ENCODE assay signal across 19 cellular contexts in the genomic region with DNA sequence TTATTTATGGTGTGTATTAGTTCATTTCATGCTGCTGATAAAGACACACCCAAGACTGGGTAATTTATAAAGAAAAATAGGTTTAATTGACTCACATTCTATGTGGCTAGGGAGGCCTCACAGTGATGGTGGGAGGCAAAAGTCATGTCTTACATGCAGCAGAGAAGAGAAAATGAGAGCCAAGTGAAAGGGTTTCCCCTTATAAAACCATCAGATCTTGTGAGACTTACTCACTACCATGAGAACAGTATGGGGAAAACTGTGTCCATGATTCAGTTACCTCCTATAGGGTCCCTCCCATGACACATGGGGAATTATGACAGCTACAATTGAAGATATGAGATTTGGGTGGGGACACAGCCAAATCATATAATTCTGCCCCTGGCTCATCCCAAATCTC.
DNase-seq lines count a peak whose midpoint lies in the region; ATAC-seq and TF ChIP-seq lines count a peak whose summit lies in the region.
"Had no signal": no experiment of that assay in that cellular context is flagged by ENCODE, and none has a peak within 500 bp of the region (broad histone marks: within the 10 kb centered on the region; RNA-seq: fewer than 3 reads in every experiment).

No MANE protein-coding gene starts in this region.

- POLR2A ChIA-PET in activated CD8-positive, alpha-beta T cell treated with anti-CD3 and anti-CD28 coated beads for 36 hours (lab: Charles Lee): no interaction called here
- POLR2A ChIA-PET in activated CD8-positive, alpha-beta T cell treated with anti-CD3 and anti-CD28 coated beads, Interleukin-2, amount 10 ng/mL, durations not matched to agents 7 days and 5 days (lab: Charles Lee): no interaction called here

- H3K27ac Mint-ChIP-seq in activated CD8-positive, alpha-beta T cell treated with anti-CD3 and anti-CD28 coated beads for 36 hours: peak overlapping the region; percentile 86
- no peak overlapping the region for H3K27ac Mint-ChIP-seq in activated CD8-positive, alpha-beta T cell treated with anti-CD3 and anti-CD28 coated beads, Interleukin-2, amount 10 ng/mL, durations not matched to agents 7 days and 5 days
- H3K27ac Mint-ChIP-seq in activated T-cell treated with anti-CD3 and anti-CD28 coated beads, Interleukin-2, amount 50 U/mL, for 72 hours: peak overlapping the region; percentile 31
- H3K27ac Mint-ChIP-seq: CD4-positive, alpha-beta T cell; H9 had no signal

- peaks cover 52% of the 10 kb centered on the region for H3K9me3 Mint-ChIP-seq in activated CD8-positive, alpha-beta T cell treated with anti-CD3 and anti-CD28 coated beads for 36 hours
- H3K9me3 Mint-ChIP-seq in activated CD8-positive, alpha-beta T cell treated with anti-CD3 and anti-CD28 coated beads, Interleukin-2, amount 10 ng/mL, durations not matched to agents 7 days and 5 days (ENCODE audit: insufficient read depth): peaks cover 4% of the 10 kb centered on the region
- peaks cover 17% of the 10 kb centered on the region in 2 donors for H3K9me3 Mint-ChIP-seq in activated T-cell treated with anti-CD3 and anti-CD28 coated beads, Interleukin-2, amount 50 U/mL, for 72 hours

- intact Hi-C loops in activated CD8-positive, alpha-beta T cell treated with anti-CD3 and anti-CD28 coated beads for 36 hours (cut with micrococcal nuclease): no loop called here

- H3K4me1 Mint-ChIP-seq in activated CD8-positive, alpha-beta T cell treated with anti-CD3 and anti-CD28 coated beads for 36 hours (ENCODE audit: low read depth): peaks cover 60% of the 10 kb centered on the region
- H3K4me1 Mint-ChIP-seq in activated CD8-positive, alpha-beta T cell treated with anti-CD3 and anti-CD28 coated beads, Interleukin-2, amount 10 ng/mL, durations not matched to agents 7 days and 5 days (ENCODE audit: low read depth): peaks cover 20% of the 10 kb centered on the region
- peaks cover 63% of the 10 kb centered on the region for H3K4me1 Mint-ChIP-seq in activated T-cell treated with anti-CD3 and anti-CD28 coated beads, Interleukin-2, amount 50 U/mL, for 72 hours (ENCODE audit: low read depth)

- no peak for TF ChIP-seq CTCF in activated CD8-positive, alpha-beta T cell treated with anti-CD3 and anti-CD28 coated beads for 36 hours (IDR thresholded peaks at IDR 0.05)

- H3K27me3 Mint-ChIP-seq in activated CD8-positive, alpha-beta T cell treated with anti-CD3 and anti-CD28 coated beads for 36 hours: no peaks in the 10 kb centered on the region
- H3K27me3 Mint-ChIP-seq in activated CD8-positive, alpha-beta T cell treated with anti-CD3 and anti-CD28 coated beads, Interleukin-2, amount 10 ng/mL, durations not matched to agents 7 days and 5 days (ENCODE audit: low read depth): no peaks in the 10 kb centered on the region
- no peaks in the 10 kb centered on the region for H3K27me3 Mint-ChIP-seq in activated T-cell treated with anti-CD3 and anti-CD28 coated beads, Interleukin-2, amount 50 U/mL, for 72 hours (ENCODE audit: low read depth)
- H3K27me3 Mint-ChIP-seq: CD4-positive, alpha-beta T cell had no signal

- peak; percentile 66 for DNase-seq in activated CD8-positive, alpha-beta T cell treated with anti-CD3 and anti-CD28 coated beads for 36 hours
- DNase-seq in activated CD8-positive, alpha-beta T cell treated with anti-CD3 and anti-CD28 coated beads, Interleukin-2, amount 10 ng/mL, durations not matched to agents 7 days and 5 days: no peak
- peak; percentile 25 to 56 for DNase-seq in activated T-cell treated with anti-CD3 and anti-CD28 coated beads, Interleukin-2, amount 50 U/mL, for 72 hours
- peak; percentile 39 for DNase-seq in activated naive CD4-positive, alpha-beta T cell treated with anti-CD3 and anti-CD28 coated beads, Interleukin-2, amount 50 U/mL, for 16 hours
- DNase-seq in stimulated activated CD4-positive, alpha-beta T cell treated with anti-CD3 and anti-CD28 coated beads, Interleukin-4, amount 100 ng/mL, for 24 hours: peak; percentile 58
- DNase-seq in iPS-NIHi11 (ENCODE audit: low spot score): no peak
- DNase-seq in NCI-H526 treated with DMSO at 0.1 percent for 48 hours (lab: John Stamatoyannopoulos, UW): no peak
- DNase-seq: ACHN; Calu3; CD4-positive, alpha-beta T cell; DMS79; H9; MG63; NCI-H1105; NCI-H1694 treated with DMSO at 0.1 percent for 48 hours; NCI-H748 treated with DMSO at 0.1 percent for 48 hours; PC-3 had no signal

- CTCF ChIA-PET in activated CD8-positive, alpha-beta T cell treated with anti-CD3 and anti-CD28 coated beads for 36 hours (lab: Charles Lee): no interaction called here
- CTCF ChIA-PET in activated CD8-positive, alpha-beta T cell treated with anti-CD3 and anti-CD28 coated beads, Interleukin-2, amount 10 ng/mL, durations not matched to agents 7 days and 5 days (lab: Charles Lee): no interaction called here

- peaks cover 65% of the 10 kb centered on the region for H3K36me3 Mint-ChIP-seq in activated CD8-positive, alpha-beta T cell treated with anti-CD3 and anti-CD28 coated beads for 36 hours (ENCODE audit: low read depth)
- H3K36me3 Mint-ChIP-seq in activated CD8-positive, alpha-beta T cell treated with anti-CD3 and anti-CD28 coated beads, Interleukin-2, amount 10 ng/mL, durations not matched to agents 7 days and 5 days (ENCODE audit: low read depth): peaks cover 31% of the 10 kb centered on the region
- peaks cover 30 to 76% of the 10 kb centered on the region in 2 donors for H3K36me3 Mint-ChIP-seq in activated T-cell treated with anti-CD3 and anti-CD28 coated beads, Interleukin-2, amount 50 U/mL, for 72 hours (ENCODE audit: insufficient read depth in 2 of 2)

- peak overlapping the region; percentile 68 for H3K4me3 Mint-ChIP-seq in activated CD8-positive, alpha-beta T cell treated with anti-CD3 and anti-CD28 coated beads for 36 hours
- no peak overlapping the region for H3K4me3 Mint-ChIP-seq in activated CD8-positive, alpha-beta T cell treated with anti-CD3 and anti-CD28 coated beads, Interleukin-2, amount 10 ng/mL, durations not matched to agents 7 days and 5 days
- H3K4me3 Mint-ChIP-seq in activated T-cell treated with anti-CD3 and anti-CD28 coated beads, Interleukin-2, amount 50 U/mL, for 72 hours: peak overlapping the region; percentile 55 to 72
- H3K4me3 Mint-ChIP-seq: CD4-positive, alpha-beta T cell; H9 had no signal

- ATAC-seq in activated CD8-positive, alpha-beta T cell treated with anti-CD3 and anti-CD28 coated beads for 36 hours: peak; percentile 88
- no peak for ATAC-seq in activated CD8-positive, alpha-beta T cell treated with anti-CD3 and anti-CD28 coated beads, Interleukin-2, amount 10 ng/mL, durations not matched to agents 7 days and 5 days
- ATAC-seq in activated T-cell treated with anti-CD3 and anti-CD28 coated beads, Interleukin-2, amount 50 U/mL, for 72 hours (replicated peaks in 1 of 2): peak; percentile 88 to 89
- ATAC-seq: GM12878, HepG2, PC-3 had no signal

Comparison
In these comparisons a context has a peak if more than half of its experiments do, and no peak if none do; other contexts are left out.
1. DNase-seq: peak in activated CD8-positive, alpha-beta T cell treated with anti-CD3 and anti-CD28 coated beads for 36 hours (single experiment), activated T-cell treated with anti-CD3 and anti-CD28 coated beads, Interleukin-2, amount 50 U/mL, for 72 hours (2 of 2), activated naive CD4-positive, alpha-beta T cell treated with anti-CD3 and anti-CD28 coated beads, Interleukin-2, amount 50 U/mL, for 16 hours (single experiment) and stimulated activated CD4-positive, alpha-beta T cell treated with anti-CD3 and anti-CD28 coated beads, Interleukin-4, amount 100 ng/mL, for 24 hours (single experiment); none in activated CD8-positive, alpha-beta T cell treated with anti-CD3 and anti-CD28 coated beads, Interleukin-2, amount 10 ng/mL, durations not matched to agents 7 days and 5 days (single experiment), iPS-NIHi11 (single experiment) and NCI-H526 treated with DMSO at 0.1 percent for 48 hours (single experiment).